Comparison of ENCODE assay signal across 8 cellular contexts in the genomic region with DNA sequence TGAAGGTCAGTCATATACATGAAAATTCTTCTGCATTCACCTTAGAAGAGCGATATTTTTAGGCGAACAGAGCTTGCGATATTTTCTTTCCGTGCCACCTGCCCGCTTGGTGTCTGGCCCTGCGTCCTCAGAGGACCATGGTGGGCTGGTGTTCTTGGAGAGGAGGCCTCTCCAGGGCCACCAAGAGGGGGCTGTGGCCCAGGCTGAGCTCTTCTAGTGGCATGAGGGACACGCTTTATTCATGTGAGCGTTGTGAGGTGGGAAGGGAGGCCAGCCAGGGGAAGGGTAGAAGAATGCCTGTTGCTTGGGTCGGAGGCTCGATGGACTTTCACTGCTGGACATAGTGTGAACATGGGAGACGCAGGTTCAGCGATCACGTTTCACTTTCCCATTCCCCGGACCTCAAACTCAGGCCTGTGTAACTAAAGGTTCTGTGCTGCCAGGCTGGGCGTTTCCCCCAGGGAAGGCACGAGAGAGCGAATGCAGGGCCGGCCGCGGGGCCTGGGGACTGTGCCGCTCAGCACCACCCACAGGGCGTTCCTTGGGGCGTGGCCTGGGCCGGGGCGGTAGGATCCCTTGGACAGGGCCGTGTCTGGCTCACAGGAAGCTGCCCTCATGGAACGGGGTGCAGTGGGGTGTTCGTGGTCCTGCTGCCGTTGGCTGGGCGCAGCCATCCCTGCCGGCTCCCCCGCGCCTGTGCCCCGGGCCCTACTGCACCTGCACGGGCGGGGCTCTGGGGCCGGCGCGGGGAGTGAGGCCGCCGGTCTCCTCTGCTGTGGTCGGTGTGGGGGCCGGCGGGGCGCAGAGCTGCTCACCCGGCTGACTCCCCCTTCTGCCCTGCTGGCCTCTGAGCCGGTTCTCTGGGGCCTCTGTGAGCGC.
DNase-seq lines count a peak whose midpoint lies in the region; ATAC-seq and FAIRE-seq lines count a peak whose summit lies in the region.

No MANE protein-coding gene starts in this region.

- ATAC-seq in HG02884 (IDR thresholded peaks at IDR 0.05; ENCODE audit: unreplicated experiment) = peak; percentile 90

- DNase-seq in GM18507 (ENCODE audit: extremely low spot score, insufficient read length, low read depth) (peak; percentile 66), NCI-H2107 (lab: John Stamatoyannopoulos, UW) (peak; percentile 90), kidney glomerular epithelial cell (lab: John Stamatoyannopoulos, UW) (peak; percentile 21), T1000 (lab: John Stamatoyannopoulos, UW) (no peak)
- peak; percentile 63 to 75 (median 68) for DNase-seq in activated CD4-positive, CD25-positive, alpha-beta regulatory T cell (lab: John Stamatoyannopoulos, UW)
- DNase-seq in central memory CD4-positive, alpha-beta T cell = peak; percentile 74
- DNase-seq in stimulated activated CD4-positive, alpha-beta T cell treated with anti-CD3 and anti-CD28 coated beads, Interleukin-1b, Interleukin-23, amount 100 ng/mL, for 1 hour (ENCODE audit: low read depth in 2 of 2) = peak; percentile 61 to 80

- peak; percentile 83 for FAIRE-seq in GM18507 (lab: Jason Lieb, UNC)
